In genomic region chr15:58758141-58758540, GRCh38 we compare ENCODE assay signal across 10 cellular contexts. TPM values are rescaled to one million over a fixed set of nuclear protein-coding genes. Genes with fewer than 3 reads are reported as not detected.
A peak's percentile ranks its signal among the peaks of the same experiment; 100 is the strongest.
DNase-seq lines count a peak whose midpoint lies in the region; ATAC-seq, FAIRE-seq and TF ChIP-seq lines count a peak whose summit lies in the region.
"Had no signal": no experiment of that assay in that cellular context is flagged by ENCODE, and none has a peak within 500 bp of the region (broad histone marks: within the 10 kb centered on the region; RNA-seq: fewer than 3 reads in every experiment).

No MANE protein-coding gene starts in this region.

- H3K9ac ChIP-seq in H1 (replicated peaks in 1 of 4; ENCODE audit: extremely low read depth in 1 of 4, low read depth in 3 of 4, low read length in 3 of 4), result no peak overlapping the region

- no peak overlapping the region for H3K56ac ChIP-seq in H1 (replicated peaks; ENCODE audit: insufficient read length, low read depth, low read length)

- no peak overlapping the region for H2AFZ ChIP-seq in H1 (ENCODE audit: low read length)

- H3K27ac ChIP-seq in H1 (ENCODE audit: low read depth, low read length) (no peak overlapping the region), aorta (ENCODE audit: low read depth in 1 of 2, low read length in 2 of 2) (no peak overlapping the region)
- H3K27ac ChIP-seq: sigmoid colon had no signal

- no peaks in the 10 kb centered on the region for H4K20me1 ChIP-seq in H1 (replicated peaks in 1 of 2; ENCODE audit: control insufficient read depth in 1 of 2, insufficient read depth in 2 of 2, low read length in 2 of 2)

- H3K14ac ChIP-seq in H1 (ENCODE audit: insufficient read length), result no peak overlapping the region

- TF ChIP-seq CTCF in GM10248 (IDR thresholded peaks at IDR 0.05; ENCODE audit: control extremely low read depth, extremely low read depth, low read depth, missing control alignments) (peak; percentile 37), H1 (IDR thresholded peaks at IDR 0.05; ENCODE audit: control extremely low read depth in 1 of 3, insufficient read depth in 1 of 3, low read depth in 1 of 3, low read length in 3 of 3) (no peak)

- no peaks in the 10 kb centered on the region for H3K23me2 ChIP-seq in H1 (ENCODE audit: low read depth, low read length)

- no peak overlapping the region for H4K91ac ChIP-seq in H1 (replicated peaks; ENCODE audit: insufficient read length, low read length)

- no peaks in the 10 kb centered on the region for H3K79me1 ChIP-seq in H1 (ENCODE audit: low read depth, low read length)

- H3K9me3 ChIP-seq in H1 (ENCODE audit: insufficient read depth in 2 of 2, low read depth in 1 of 2, low read length in 1 of 2) (no peaks in the 10 kb centered on the region), aorta (ENCODE audit: control insufficient read depth, low read length) (no peaks in the 10 kb centered on the region)
- H3K9me3 ChIP-seq: sigmoid colon had no signal

- CTCF ChIA-PET in GM10248 (lab: Yijun Ruan, JAX) (interaction anchor here (0.6 to 2.8 kb wide), 5 partner anchors 13 to 530 kb away, joined by 3 to 15 read pairs (median 6); partner anchors contain the start of gene MINDY2), H1 (lab: Charles Lee; ENCODE audit: partially characterized antibody) (interaction anchor here (0.6 to 1.2 kb wide), 3 partner anchors 279 to 573 kb away, joined by 3 to 5 read pairs (median 5); no protein-coding TSS in a partner anchor)

- POLR2A ChIA-PET in GM10248 (lab: Yijun Ruan, JAX) (no interaction called here), H1 (lab: Charles Lee; ENCODE audit: partially characterized antibody) (interaction anchor here (1.0 kb wide), 1 partner anchor 10 kb away, joined by 3 read pairs; no protein-coding TSS in a partner anchor)

- no peak overlapping the region for H3K4ac ChIP-seq in H1 (replicated peaks; ENCODE audit: insufficient read length, low read depth, low read length)

- H3K79me2 ChIP-seq in H1 (ENCODE audit: control insufficient read depth in 1 of 2, insufficient read depth in 2 of 2, low read length in 2 of 2), result no peaks in the 10 kb centered on the region

- TF ChIP-seq POLR2A in H1 (IDR thresholded peaks at IDR 0.05; ENCODE audit: control extremely low read depth in 1 of 2, low read depth in 2 of 2, low read length in 2 of 2) (no peak), H54 (IDR thresholded peaks at IDR 0.05; ENCODE audit: low read depth, low read length) (no peak)

- H4K8ac ChIP-seq in H1 (ENCODE audit: extremely low read depth, insufficient read depth, low read length), result no peak overlapping the region

- no peak for ATAC-seq in aorta (ENCODE audit: low FRiP score)

- intact Hi-C loops in aorta (cut with DNase I), result loop anchor here (5.0 kb wide), 1 partner anchor 531 kb away; no protein-coding TSS in a partner anchor

- DNase-seq in GM10248 (ENCODE audit: extremely low spot score) (peak; percentile 42), MV-4-11 (lab: John Stamatoyannopoulos, UW) (peak; percentile 21), H1 (ENCODE audit: low read depth in 1 of 2, low spot score in 2 of 2) (no peak), myocyte (ENCODE audit: low read depth) (peak; percentile 50), aorta (no peak), NCI-H510A (lab: John Stamatoyannopoulos, UW) (no peak), H54 (ENCODE audit: insufficient read length, low spot score) (no peak)
- DNase-seq in activated effector memory CD4-positive, alpha-beta T cell treated with Interleukin-2 at 50 U/mL for 16 hours, result no peak
- DNase-seq: sigmoid colon; stimulated activated naive B cell treated with anti-CD40 and anti-IgM and Interleukin-4, amounts not matched to agents 10 μg/mL and 1 μg/mL and 100 μg/mL, for 72 hours had no signal

- no peaks in the 10 kb centered on the region for H3K27me3 ChIP-seq in H1 (replicated peaks in 1 of 4; ENCODE audit: control insufficient read depth in 3 of 4, extremely low read depth in 1 of 4, insufficient read depth in 3 of 4, low read length in 3 of 4)
- no peaks in the 10 kb centered on the region for H3K27me3 ChIP-seq in aorta (ENCODE audit: control insufficient read depth in 1 of 2, insufficient read depth in 2 of 2, low read length in 1 of 2)
- H3K27me3 ChIP-seq: sigmoid colon had no signal

- H2BK120ac ChIP-seq in H1 (replicated peaks; ENCODE audit: low read depth, low read length), result no peak overlapping the region

- H3K36me3 ChIP-seq in H1 (ENCODE audit: control insufficient read depth in 2 of 4, insufficient read depth in 4 of 4, low read length in 3 of 4) (no peaks in the 10 kb centered on the region), aorta (ENCODE audit: control insufficient read depth in 1 of 2, insufficient read depth in 2 of 2, low read length in 1 of 2) (no peaks in the 10 kb centered on the region)
- H3K36me3 ChIP-seq: sigmoid colon had no signal

- no peak overlapping the region for H3K4me2 ChIP-seq in H1 (ENCODE audit: insufficient read depth in 1 of 2, low read depth in 2 of 2, low read length in 2 of 2)

- H2BK5ac ChIP-seq in H1 (ENCODE audit: low read depth, low read length), result no peak overlapping the region

- H2BK15ac ChIP-seq in H1 (ENCODE audit: low read length), result no peak overlapping the region

- FAIRE-seq in H1 (lab: Jason Lieb, UNC) (no peak), H54 (lab: Jason Lieb, UNC) (no peak)

- TF ChIP-seq EP300 in H1 (IDR thresholded peaks at IDR 0.05; ENCODE audit: borderline replicate concordance in 1 of 2, low read depth in 2 of 2, low read length in 2 of 2), result no peak

- no peak overlapping the region for H2BK12ac ChIP-seq in H1 (ENCODE audit: low read depth, low read length)

- no peak overlapping the region for H2BK20ac ChIP-seq in H1 (ENCODE audit: low read length)

- H3K18ac ChIP-seq in H1 (ENCODE audit: extremely low read depth, low read length), result no peak overlapping the region

- peak; percentile 12 to 42; a peak in 3 of 4 replicates for TF ChIP-seq RAD21 in H1 (IDR thresholded peaks at IDR 0.05 in 1 of 2, conservative IDR thresholded peaks at IDR 0.05 in 1 of 2; ENCODE audit: low read depth in 2 of 2, low read length in 2 of 2)

- no peak overlapping the region for H3K23ac ChIP-seq in H1 (ENCODE audit: insufficient read length)

- 57% methylated on average over 3 of the region's 3 CpGs; no CpG with 5 or more reads in 1 of the 2 experiments for WGBS in H1 (ENCODE audit: extremely low coverage in 1 of 2, insufficient coverage in 1 of 2, insufficient read length in 1 of 2, insufficient replicate concordance in 2 of 2, low coverage in 1 of 2, low lambda C conversion rate in 2 of 2, missing lambda C conversion rate in 1 of 2), 2 experiments
- WGBS in aorta, 2 donors, result 39 to 50% methylated on average over 3 of the region's 3 CpGs

- no peak overlapping the region for H4K5ac ChIP-seq in H1 (ENCODE audit: insufficient read length, low read depth, low read length)

- H3K4me3 ChIP-seq in H1 (ENCODE audit: extremely low read depth in 1 of 4, insufficient read depth in 2 of 4, low read depth in 3 of 4, low read length in 4 of 4), result no peak overlapping the region
- no peak overlapping the region for H3K4me3 ChIP-seq in aorta (ENCODE audit: low read length in 2 of 2)
- H3K4me3 ChIP-seq: sigmoid colon had no signal

- no peaks in the 10 kb centered on the region for H3K4me1 ChIP-seq in H1 (replicated peaks in 1 of 4; ENCODE audit: control insufficient read depth in 3 of 4, insufficient read depth in 4 of 4, low read length in 3 of 4)
- no peaks in the 10 kb centered on the region for H3K4me1 ChIP-seq in aorta (ENCODE audit: control insufficient read depth in 1 of 2, insufficient read depth in 2 of 2, low read length in 2 of 2)
- H3K4me1 ChIP-seq: sigmoid colon had no signal

- no peak overlapping the region for H2AK5ac ChIP-seq in H1 (ENCODE audit: low read depth, low read length)

TF ChIP-seq in H1, 55 proteins besides CTCF, POLR2A, EP300 and RAD21:
- TF ChIP-seq SP4 (IDR thresholded peaks at IDR 0.05; ENCODE audit: low read length) (no peak), ATF2 (IDR thresholded peaks at IDR 0.05; ENCODE audit: low read length) (no peak), BRCA1 (IDR thresholded peaks at IDR 0.05; ENCODE audit: low read depth, low read length) (no peak), KDM1A (IDR thresholded peaks at IDR 0.05; ENCODE audit: borderline replicate concordance, low read length) (no peak)

RNA-seq across cellular contexts. Expression of gene ADAM10, which starts 8.6 kb away (rescaled TPM):
- 147 and 163 TPM in 2 replicates for total RNA-seq in H1 (2021; fragmentation: NEBNext Ultra II Directional; extraction: Animal tissue kit (Norgen Biotek cat#: 25700))
- 46.5 and 50.2 TPM in 2 replicates for polyA plus RNA-seq in H1 (2011; rRNA removed)
- polyA plus RNA-seq in H1 (2011; cell fraction: cytosol; rRNA removed), result 63.9 TPM
- 43.2 TPM for polyA plus RNA-seq in H1 (2011; cell fraction: nucleus; rRNA removed)
- polyA plus RNA-seq in H1 (2012, experiment 1 of 2), result 89.7 to 160 TPM (median 119 TPM) in 4 replicates
- polyA plus RNA-seq in H1 (2012, experiment 2 of 2), result 4.8 TPM
- polyA plus RNA-seq in H1 (2013, experiment 1 of 2), result 182 TPM
- polyA plus RNA-seq in H1 (2013, experiment 2 of 2), result 190 TPM
- 118 and 237 TPM in 2 replicates for polyA minus RNA-seq in H1 (2011; rRNA and poly(A)+ RNA removed)
- 88.2 TPM for polyA minus RNA-seq in H1 (2011; cell fraction: cytosol; rRNA and poly(A)+ RNA removed)
- 89.7 TPM for polyA minus RNA-seq in H1 (2011; cell fraction: nucleus; rRNA and poly(A)+ RNA removed)
- total RNA-seq in myocyte, result 224 and 246 TPM in 2 replicates
- 160 TPM for polyA plus RNA-seq in myocyte (2012)
- total RNA-seq in aorta, result 100 to 1,000 TPM in 1 of 2 donors, 10 to 100 TPM in 1; 92.8 to 115 TPM
- 10 to 100 TPM; 11.6 to 22.3 TPM for polyA plus RNA-seq in aorta

RNA-seq across cellular contexts. Expression of gene MINDY2, which starts 13.0 kb away (rescaled TPM):
- 24.4 and 25.7 TPM in 2 replicates for total RNA-seq in H1 (2021; fragmentation: NEBNext Ultra II Directional; extraction: Animal tissue kit (Norgen Biotek cat#: 25700))
- polyA plus RNA-seq in H1 (2011; rRNA removed), result 3.1 TPM in 2 replicates
- polyA plus RNA-seq in H1 (2011; cell fraction: cytosol; rRNA removed), result 4.5 TPM
- polyA plus RNA-seq in H1 (2011; cell fraction: nucleus; rRNA removed), result 12.4 TPM
- polyA plus RNA-seq in H1 (2012, experiment 1 of 2), result 6.5 to 10.6 TPM (median 9.5 TPM) in 4 replicates
- polyA plus RNA-seq in H1 (2012, experiment 2 of 2), result 0.77 TPM
- polyA plus RNA-seq in H1 (2013, experiment 1 of 2), result 18.6 TPM
- 14.7 TPM for polyA plus RNA-seq in H1 (2013, experiment 2 of 2)
- polyA minus RNA-seq in H1 (2011; rRNA and poly(A)+ RNA removed), result 27.6 and 28.5 TPM in 2 replicates
- 18.1 TPM for polyA minus RNA-seq in H1 (2011; cell fraction: cytosol; rRNA and poly(A)+ RNA removed)
- polyA minus RNA-seq in H1 (2011; cell fraction: nucleus; rRNA and poly(A)+ RNA removed), result 30.6 TPM
- total RNA-seq in myocyte, result 18.3 and 22.4 TPM in 2 replicates
- 6.2 TPM for polyA plus RNA-seq in myocyte (2012)
- 10 to 100 TPM; 46.3 to 48.0 TPM for total RNA-seq in aorta
- polyA plus RNA-seq in aorta, result 10 to 100 TPM; 10.1 to 10.5 TPM

Comparison
In these comparisons a context has a peak if more than half of its experiments do, and no peak if none do; other contexts are left out.
1. DNase-seq: peak in GM10248 (single experiment), MV-4-11 (single experiment) and myocyte (single experiment); none in H1 (0 of 2), aorta (0 of 2), activated effector memory CD4-positive, alpha-beta T cell treated with Interleukin-2 at 50 U/mL for 16 hours (single experiment), NCI-H510A (single experiment) and H54 (single experiment).